In genomic region chr1:147494998-147495580, GRCh38 we compare ENCODE assay signal across 8 cellular contexts. TPM values are rescaled to one million over a fixed set of nuclear protein-coding genes. Genes with fewer than 3 reads are reported as not detected.
DNase-seq lines count a peak whose midpoint lies in the region; ATAC-seq, FAIRE-seq and TF ChIP-seq lines count a peak whose summit lies in the region.

No MANE protein-coding gene starts in this region.

- TF ChIP-seq CTCF in H1 (IDR thresholded peaks at IDR 0.05; ENCODE audit: control extremely low read depth in 1 of 3, insufficient read depth in 1 of 3, low read depth in 1 of 3, low read length in 3 of 3) (peak; percentile 77 to 99 (median 95)), mucosa of descending colon (IDR thresholded peaks at IDR 0.05) (peak; percentile 69)

- peak; percentile 99 to 100 for TF ChIP-seq RAD21 in H1 (IDR thresholded peaks at IDR 0.05 in 1 of 2, conservative IDR thresholded peaks at IDR 0.05 in 1 of 2; ENCODE audit: low read depth in 2 of 2, low read length in 2 of 2)

- H2BK12ac ChIP-seq in H1 (ENCODE audit: low read depth, low read length), result no peak overlapping the region

- no peak for TF ChIP-seq EP300 in H1 (IDR thresholded peaks at IDR 0.05; ENCODE audit: borderline replicate concordance in 1 of 2, low read depth in 2 of 2, low read length in 2 of 2)

- POLR2A ChIA-PET in H1 (lab: Charles Lee; ENCODE audit: partially characterized antibody), result interaction anchor here (2.0 to 2.3 kb wide), 2 partner anchors 103 to 140 kb away, joined by 6 to 7 read pairs; no protein-coding TSS in a partner anchor

- WGBS in H1 (ENCODE audit: extremely low coverage in 1 of 2, insufficient coverage in 1 of 2, insufficient read length in 1 of 2, insufficient replicate concordance in 2 of 2, low coverage in 1 of 2, low lambda C conversion rate in 2 of 2, missing lambda C conversion rate in 1 of 2), 2 experiments, result 37% methylated on average over 9 of the region's 9 CpGs; no CpG with 5 or more reads in 1 of the 2 experiments

- H2AK5ac ChIP-seq in H1 (ENCODE audit: low read depth, low read length), result no peak overlapping the region

- no peak overlapping the region for H2BK20ac ChIP-seq in H1 (ENCODE audit: low read length)

- H3K27me3 ChIP-seq in H1 (replicated peaks in 1 of 4; ENCODE audit: control insufficient read depth in 3 of 4, extremely low read depth in 1 of 4, insufficient read depth in 3 of 4, low read length in 3 of 4), result no peaks in the 10 kb centered on the region

- H2BK15ac ChIP-seq in H1 (ENCODE audit: low read length), result no peak overlapping the region

- no peak overlapping the region for H3K14ac ChIP-seq in H1 (ENCODE audit: insufficient read length)

- H3K4ac ChIP-seq in H1 (replicated peaks; ENCODE audit: insufficient read length, low read depth, low read length), result no peak overlapping the region

- no peak overlapping the region for H3K9ac ChIP-seq in H1 (replicated peaks in 1 of 4; ENCODE audit: extremely low read depth in 1 of 4, low read depth in 3 of 4, low read length in 3 of 4)

- H3K23me2 ChIP-seq in H1 (ENCODE audit: low read depth, low read length), result no peaks in the 10 kb centered on the region

- no peak overlapping the region for H3K56ac ChIP-seq in H1 (replicated peaks; ENCODE audit: insufficient read length, low read depth, low read length)

- H2BK5ac ChIP-seq in H1 (ENCODE audit: low read depth, low read length), result no peak overlapping the region

- H2BK120ac ChIP-seq in H1 (replicated peaks; ENCODE audit: low read depth, low read length), result no peak overlapping the region

- H3K79me1 ChIP-seq in H1 (ENCODE audit: low read depth, low read length), result no peaks in the 10 kb centered on the region

- no peak overlapping the region for H4K5ac ChIP-seq in H1 (ENCODE audit: insufficient read length, low read depth, low read length)

- H3K27ac ChIP-seq in H1 (ENCODE audit: low read depth, low read length), result no peak overlapping the region

- H3K18ac ChIP-seq in H1 (ENCODE audit: extremely low read depth, low read length), result no peak overlapping the region

- FAIRE-seq in H1 (lab: Jason Lieb, UNC), result peak; percentile 74

- H4K20me1 ChIP-seq in H1 (replicated peaks in 1 of 2; ENCODE audit: control insufficient read depth in 1 of 2, insufficient read depth in 2 of 2, low read length in 2 of 2), result no peaks in the 10 kb centered on the region

- no peaks in the 10 kb centered on the region for H3K9me3 ChIP-seq in H1 (ENCODE audit: insufficient read depth in 2 of 2, low read depth in 1 of 2, low read length in 1 of 2)
- H3K9me3 ChIP-seq in mucosa of descending colon, result no peaks in the 10 kb centered on the region

- no peak overlapping the region; the same call in 1 of the 2 replicates for H2AFZ ChIP-seq in H1 (ENCODE audit: low read length)

- no peak overlapping the region for H3K4me2 ChIP-seq in H1 (ENCODE audit: insufficient read depth in 1 of 2, low read depth in 2 of 2, low read length in 2 of 2)

- peak in 12 of 14 donors; percentile 3 to 52 (median 32) for DNase-seq in C1 segment of cervical spinal cord (lab: John Stamatoyannopoulos, UW)
- peak; percentile 85 for DNase-seq in NCI-H748 (lab: John Stamatoyannopoulos, UW; ENCODE audit: unreplicated experiment)
- DNase-seq in activated CD8-positive, alpha-beta memory T cell treated with anti-CD3 and anti-CD28 coated beads for 1 hour (ENCODE audit: extremely low read depth in 1 of 2, low read depth in 1 of 2), result peak; percentile 41 to 50
- DNase-seq in H1 (ENCODE audit: low read depth in 1 of 2, low spot score in 2 of 2), result peak in 1 of 2 experiments; percentile 72
- peak in 2 of 3 donors; percentile 54 to 80 for DNase-seq in mucosa of descending colon
- peak; percentile 39 for DNase-seq in stimulated activated CD8-positive, alpha-beta memory T cell treated with anti-CD3 and anti-CD28 coated beads, Interleukin-7, amount 100 ng/mL, for 24 hours (ENCODE audit: low read depth)

- H3K4me1 ChIP-seq in H1 (replicated peaks in 1 of 4; ENCODE audit: control insufficient read depth in 3 of 4, insufficient read depth in 4 of 4, low read length in 3 of 4), result no peaks in the 10 kb centered on the region
- no peaks in the 10 kb centered on the region for H3K4me1 ChIP-seq in mucosa of descending colon (ENCODE audit: low read depth)

- no peak for TF ChIP-seq POLR2A in H1 (IDR thresholded peaks at IDR 0.05; ENCODE audit: control extremely low read depth in 1 of 2, low read depth in 2 of 2, low read length in 2 of 2)

- no peak overlapping the region for H4K91ac ChIP-seq in H1 (replicated peaks; ENCODE audit: insufficient read length, low read length)

- intact Hi-C loops in mucosa of descending colon (cut with DNase I, micrococcal nuclease), result loop anchor here (5.0 to 10.0 kb wide), 3 partner anchors 130 to 400 kb away; no protein-coding TSS in a partner anchor

- no peak overlapping the region for H4K8ac ChIP-seq in H1 (ENCODE audit: extremely low read depth, insufficient read depth, low read length)

- no peak overlapping the region for H3K4me3 ChIP-seq in H1 (ENCODE audit: extremely low read depth in 1 of 4, insufficient read depth in 2 of 4, low read depth in 3 of 4, low read length in 4 of 4)
- no peak overlapping the region for H3K4me3 ChIP-seq in mucosa of descending colon

- CTCF ChIA-PET in H1 (lab: Charles Lee; ENCODE audit: partially characterized antibody), result interaction anchor here (1.0 to 4.9 kb wide), 17 partner anchors 9 to 229 kb away, joined by 3 to 48 read pairs (median 6); a partner anchor contains a TSS

- ATAC-seq in GM19043 (IDR thresholded peaks at IDR 0.05; ENCODE audit: low read depth, unreplicated experiment), result peak; percentile 74
- ATAC-seq in HG03520 (IDR thresholded peaks at IDR 0.05; ENCODE audit: unreplicated experiment), result peak; percentile 76
- peak; percentile 90 for ATAC-seq in mucosa of descending colon

- no peaks in the 10 kb centered on the region for H3K36me3 ChIP-seq in H1 (ENCODE audit: control insufficient read depth in 2 of 4, insufficient read depth in 4 of 4, low read length in 3 of 4)
- no peaks in the 10 kb centered on the region for H3K36me3 ChIP-seq in mucosa of descending colon (ENCODE audit: low read depth)

- no peaks in the 10 kb centered on the region for H3K79me2 ChIP-seq in H1 (ENCODE audit: control insufficient read depth in 1 of 2, insufficient read depth in 2 of 2, low read length in 2 of 2)

- no peak overlapping the region for H3K23ac ChIP-seq in H1 (ENCODE audit: insufficient read length)

TF ChIP-seq in H1, 55 proteins besides CTCF, POLR2A, EP300 and RAD21:
- TF ChIP-seq CREB1 (IDR thresholded peaks at IDR 0.05), result 0 out of 2 replicates have a peak, but pooled peaks have one; percentile 22
- no peak for TF ChIP-seq SIX5 (IDR thresholded peaks at IDR 0.05; ENCODE audit: low read depth, low read length)
- peak; percentile 67; the same call in 1 of the 2 replicates for TF ChIP-seq YY1 (IDR thresholded peaks at IDR 0.05; ENCODE audit: low read depth, low read length)
TF ChIP-seq in H1: peak in this region for 2.

RNA-seq across cellular contexts. Expression of gene BCL9, which starts 46.2 kb away (rescaled TPM):
- 38.7 and 44.6 TPM in 2 replicates for total RNA-seq in H1 (2021; fragmentation: NEBNext Ultra II Directional; extraction: Animal tissue kit (Norgen Biotek cat#: 25700))
- polyA plus RNA-seq in H1 (2011; rRNA removed), result 25.2 and 30.8 TPM in 2 replicates
- polyA plus RNA-seq in H1 (2011; cell fraction: cytosol; rRNA removed), result 21.4 TPM
- 37.2 TPM for polyA plus RNA-seq in H1 (2011; cell fraction: nucleus; rRNA removed)
- polyA plus RNA-seq in H1 (2012, experiment 1 of 2), result 37.2 to 45.7 TPM (median 42.6 TPM) in 4 replicates
- 22.6 TPM for polyA plus RNA-seq in H1 (2012, experiment 2 of 2)
- polyA plus RNA-seq in H1 (2013, experiment 1 of 2), result 27.0 TPM
- polyA plus RNA-seq in H1 (2013, experiment 2 of 2), result 26.9 TPM
- 22.4 and 27.3 TPM in 2 replicates for polyA minus RNA-seq in H1 (2011; rRNA and poly(A)+ RNA removed)
- polyA minus RNA-seq in H1 (2011; cell fraction: cytosol; rRNA and poly(A)+ RNA removed), result 20.9 TPM
- polyA minus RNA-seq in H1 (2011; cell fraction: nucleus; rRNA and poly(A)+ RNA removed), result 31.5 TPM
- 10 to 100 TPM; 17.2 to 24.9 (median 18.6) TPM for total RNA-seq in mucosa of descending colon
